8 cellular contexts compared by ENCODE assay signal in the genomic region with DNA sequence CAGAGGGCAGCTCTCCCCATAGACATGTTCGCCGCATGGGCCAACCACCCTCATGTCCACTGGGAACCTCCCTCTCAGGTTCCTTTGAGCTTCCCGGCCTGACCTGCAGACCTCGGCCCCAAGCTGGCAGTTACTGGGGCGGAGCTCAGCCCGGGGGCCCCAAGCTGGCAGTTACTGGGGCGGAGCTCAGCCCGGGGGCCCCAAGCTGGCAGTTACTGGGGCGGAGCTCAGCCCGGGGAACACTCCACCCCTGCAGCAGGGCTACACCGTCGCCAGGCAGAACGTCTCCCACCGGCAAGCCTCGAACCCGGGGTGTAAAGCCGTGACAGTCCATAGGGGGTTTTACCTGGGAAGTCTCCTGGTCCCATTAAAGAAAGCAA. TPM values are rescaled to one million over a fixed set of nuclear protein-coding genes. Genes with fewer than 3 reads are reported as not detected.
DNase-seq lines count a peak whose midpoint lies in the region; ATAC-seq, FAIRE-seq and TF ChIP-seq lines count a peak whose summit lies in the region.
"Not testable (repeated sequence)": the region's sequence is repeated elsewhere in the genome, so short reads cannot be mapped to it uniquely, and the experiment has no call there.

No MANE protein-coding gene starts in this region.

- TF ChIP-seq CTCF in HEK293 (tag by site-specific recombination; IDR thresholded peaks at IDR 0.05); WTC11 (IDR thresholded peaks at IDR 0.05); HepG2 (CRISPR knock-in tag; IDR thresholded peaks at IDR 0.05); osteoblast (IDR thresholded peaks at IDR 0.05; ENCODE audit: extremely low read depth, low read depth, low read length): not testable (repeated sequence)

- not testable (repeated sequence) for ATAC-seq in CD4-positive, CD25-positive, alpha-beta regulatory T cell (ENCODE audit: low read depth in 2 of 2)
- peak; percentile 41 for ATAC-seq in WTC11
- ATAC-seq in HepG2: peak; percentile 45

- CTCF ChIA-PET in HEK293 (lab: Yijun Ruan, JAX): interaction anchor here (0.5 to 1.9 kb wide), 2 partner anchors 56 to 373 kb away, joined by 3 to 11 read pairs; no protein-coding TSS in a partner anchor
- CTCF ChIA-PET in WTC11 (lab: Charles Lee): interaction anchor here (0.9 to 1.9 kb wide), 10 partner anchors 10 to 399 kb away, joined by 3 to 9 read pairs (median 4); a partner anchor contains a TSS
- CTCF ChIA-PET in HepG2 (lab: Yijun Ruan, JAX; ENCODE audit: low intra/inter-chr PET ratio, low total read pairs): not testable (repeated sequence)

- DNase-seq in CD4-positive, CD25-positive, alpha-beta regulatory T cell; WTC11 (ENCODE audit: low spot score); HepG2 (ENCODE audit: low spot score): not testable (repeated sequence)
- DNase-seq in MV-4-11 (lab: John Stamatoyannopoulos, UW) (peak; percentile 44), SIG-M5 treated with dmso at 0.1 percent for 504 hours (lab: John Stamatoyannopoulos, UW; ENCODE audit: unreplicated experiment) (peak; percentile 69), osteoblast (ENCODE audit: insufficient read length, low spot score, missing footprints) (peak; percentile 43)
- peak; percentile 16 for DNase-seq in activated T-helper 2 cell treated with anti-CD3 and anti-CD28 coated beads, Interferon-gamma antibody, Interleukin-2, Interleukin-4, amounts not matched to agents 10 μg/mL and 5 μg/mL and 100 μg/mL, durations not matched to agents 14 hours and 24 hours and 36 hours (ENCODE audit: low spot score)

- H3K27me3 Mint-ChIP-seq in CD4-positive, CD25-positive, alpha-beta regulatory T cell; WTC11 (ENCODE audit: low read depth); activated T-helper 2 cell treated with anti-CD3 and anti-CD28 coated beads, Interferon-gamma antibody, Interleukin-2, Interleukin-4, amounts not matched to agents 10 μg/mL and 5 μg/mL and 100 μg/mL, durations not matched to agents 14 hours and 24 hours and 36 hours (ENCODE audit: low read depth): not testable (repeated sequence)

- 0% methylated on average over 1 of the region's 17 CpGs for WGBS in HepG2 (ENCODE audit: low lambda C conversion rate)

- H3K4me2 ChIP-seq in HepG2 (ENCODE audit: low read depth, low read length): peak overlapping the region; percentile 62
- H3K4me2 ChIP-seq in osteoblast (ENCODE audit: insufficient read depth, low read length): not testable (repeated sequence)

- not testable (repeated sequence) for H3K36me3 ChIP-seq in CD4-positive, CD25-positive, alpha-beta regulatory T cell (ENCODE audit: control insufficient read depth, insufficient read depth, low read length); HEK293 (ENCODE audit: control insufficient read depth in 2 of 2, insufficient read depth in 1 of 2, low read length in 2 of 2); HepG2 (replicated peaks in 1 of 2; ENCODE audit: control insufficient read depth in 1 of 2, insufficient read depth in 2 of 2, low read length in 2 of 2); osteoblast (ENCODE audit: insufficient read depth, low read length)

- not testable (repeated sequence) for H3K27me3 ChIP-seq in CD4-positive, CD25-positive, alpha-beta regulatory T cell (ENCODE audit: control insufficient read depth, insufficient read depth, low read length); HepG2 (ENCODE audit: control insufficient read depth in 1 of 2, insufficient read depth in 2 of 2, low read length in 2 of 2); osteoblast (ENCODE audit: insufficient read depth, low read length)

- POLR2A ChIA-PET in HEK293 (lab: Yijun Ruan, JAX) (interaction anchor here (0.9 to 1.7 kb wide), 2 partner anchors 16 to 18 kb away, joined by 3 to 6 read pairs; a partner anchor contains a TSS), WTC11 (lab: Charles Lee) (interaction anchor here (0.5 to 1.6 kb wide), 5 partner anchors 12 to 31 kb away, joined by 3 to 5 read pairs (median 3); no protein-coding TSS in a partner anchor), HepG2 (lab: Yijun Ruan, JAX) (interaction anchor here (0.6 to 1.6 kb wide), 11 partner anchors 9 to 105 kb away, joined by 3 to 11 read pairs (median 3); a partner anchor contains a TSS)

- H4K20me1 ChIP-seq in HepG2 (ENCODE audit: insufficient read depth, low read length); osteoblast (ENCODE audit: insufficient read depth, low read length): not testable (repeated sequence)

- not testable (repeated sequence) for TF ChIP-seq POLR2A in HepG2 (IDR thresholded peaks at IDR 0.05; ENCODE audit: insufficient read depth in 1 of 2, low read depth in 2 of 2, low read length in 2 of 2)

- not testable (repeated sequence) for H3K79me2 ChIP-seq in HepG2 (ENCODE audit: insufficient read depth, low read length); osteoblast (ENCODE audit: insufficient read depth, low read length)

- in situ Hi-C loops in HepG2 (cut with HindIII; ENCODE audit: extremely low pct_ligation_motif_present, low pct_unique_long_range_greater_than_20kb): not testable (repeated sequence)

- peak overlapping the region in 3 of 4 donors; percentile 7 to 54 (median 36) for H3K4me3 Mint-ChIP-seq in CD4-positive, CD25-positive, alpha-beta regulatory T cell
- H3K4me3 Mint-ChIP-seq in WTC11; activated T-helper 2 cell treated with anti-CD3 and anti-CD28 coated beads, Interferon-gamma antibody, Interleukin-2, Interleukin-4, amounts not matched to agents 10 μg/mL and 5 μg/mL and 100 μg/mL, durations not matched to agents 14 hours and 24 hours and 36 hours (ENCODE audit: low read depth): not testable (repeated sequence)

- peaks cover 0 to 61% (median 26%) of the 10 kb centered on the region in 4 donors for H3K4me1 Mint-ChIP-seq in CD4-positive, CD25-positive, alpha-beta regulatory T cell
- peaks cover 20% of the 10 kb centered on the region for H3K4me1 Mint-ChIP-seq in WTC11
- H3K4me1 Mint-ChIP-seq in activated T-helper 2 cell treated with anti-CD3 and anti-CD28 coated beads, Interferon-gamma antibody, Interleukin-2, Interleukin-4, amounts not matched to agents 10 μg/mL and 5 μg/mL and 100 μg/mL, durations not matched to agents 14 hours and 24 hours and 36 hours (ENCODE audit: low read depth): peaks cover 32% of the 10 kb centered on the region

- peak overlapping the region; percentile 35; the same call in 1 of the 2 replicates for H3K9ac ChIP-seq in HepG2 (ENCODE audit: insufficient read depth, low read depth, low read length)

- H3K36me3 Mint-ChIP-seq in CD4-positive, CD25-positive, alpha-beta regulatory T cell; WTC11; activated T-helper 2 cell treated with anti-CD3 and anti-CD28 coated beads, Interferon-gamma antibody, Interleukin-2, Interleukin-4, amounts not matched to agents 10 μg/mL and 5 μg/mL and 100 μg/mL, durations not matched to agents 14 hours and 24 hours and 36 hours (ENCODE audit: low read depth): not testable (repeated sequence)

- not testable (repeated sequence) for FAIRE-seq in HepG2 (lab: Jason Lieb, UNC)

- TF ChIP-seq EP300 in HepG2 (IDR thresholded peaks at IDR 0.05; ENCODE audit: low read depth in 2 of 2, low read length in 2 of 2): peak; percentile 23 to 49; a peak in 1 of 4 replicates
- TF ChIP-seq EP300 in HepG2 (CRISPR knock-in tag; IDR thresholded peaks at IDR 0.05; ENCODE audit: borderline replicate concordance): not testable (repeated sequence)

- H3K9me3 Mint-ChIP-seq in CD4-positive, CD25-positive, alpha-beta regulatory T cell; WTC11; activated T-helper 2 cell treated with anti-CD3 and anti-CD28 coated beads, Interferon-gamma antibody, Interleukin-2, Interleukin-4, amounts not matched to agents 10 μg/mL and 5 μg/mL and 100 μg/mL, durations not matched to agents 14 hours and 24 hours and 36 hours: not testable (repeated sequence)

- peak overlapping the region; percentile 41 for H3K27ac ChIP-seq in CD4-positive, CD25-positive, alpha-beta regulatory T cell (ENCODE audit: insufficient read depth, low read length, poor library complexity, severe bottlenecking)
- H3K27ac ChIP-seq in HEK293 (ENCODE audit: extremely low read depth, low read depth, low read length); HepG2 (ENCODE audit: extremely low read length, insufficient read depth, low read length); osteoblast (ENCODE audit: low read depth, low read length): not testable (repeated sequence)

- not testable (repeated sequence) for H2AFZ ChIP-seq in HepG2 (ENCODE audit: low read length); osteoblast (ENCODE audit: low read length)

- H3K9me3 ChIP-seq in CD4-positive, CD25-positive, alpha-beta regulatory T cell (ENCODE audit: control insufficient read depth in 2 of 2, low read length in 2 of 2); HEK293 (ENCODE audit: control insufficient read depth, insufficient read depth, low read depth, low read length); HepG2 (ENCODE audit: low read length); osteoblast (ENCODE audit: low read depth, low read length): not testable (repeated sequence)

- TF ChIP-seq RAD21 in HepG2 (CRISPR knock-in tag; IDR thresholded peaks at IDR 0.05): not testable (repeated sequence)

- not testable (repeated sequence) for BruUV-seq in HepG2 (replicated peaks; lab: Mats Ljungman, UMichigan)

- peak overlapping the region in 2 of 3 donors; percentile 73 to 83 for H3K27ac Mint-ChIP-seq in CD4-positive, CD25-positive, alpha-beta regulatory T cell
- not testable (repeated sequence) for H3K27ac Mint-ChIP-seq in WTC11; activated T-helper 2 cell treated with anti-CD3 and anti-CD28 coated beads, Interferon-gamma antibody, Interleukin-2, Interleukin-4, amounts not matched to agents 10 μg/mL and 5 μg/mL and 100 μg/mL, durations not matched to agents 14 hours and 24 hours and 36 hours

- peaks cover 57% of the 10 kb centered on the region for H3K4me1 ChIP-seq in CD4-positive, CD25-positive, alpha-beta regulatory T cell (ENCODE audit: control insufficient read depth, insufficient read depth, low read length, poor library complexity, severe bottlenecking)
- not testable (repeated sequence) for H3K4me1 ChIP-seq in HEK293 (ENCODE audit: control insufficient read depth, insufficient read depth, low read length)
- H3K4me1 ChIP-seq in HepG2 (ENCODE audit: insufficient read depth, low read length) (peaks cover 78% of the 10 kb centered on the region), osteoblast (ENCODE audit: insufficient read depth, low read length) (peaks cover 21% of the 10 kb centered on the region)

- intact Hi-C loops in activated T-helper 2 cell treated with anti-CD3 and anti-CD28 coated beads, Interferon-gamma antibody, Interleukin-2, Interleukin-4, amounts not matched to agents 10 μg/mL and 5 μg/mL and 100 μg/mL, durations not matched to agents 14 hours and 24 hours and 36 hours (cut with micrococcal nuclease); HepG2 (cut with micrococcal nuclease; ENCODE audit: unreplicated experiment): not testable (repeated sequence)

- not testable (repeated sequence) for H3K4me3 ChIP-seq in CD4-positive, CD25-positive, alpha-beta regulatory T cell (ENCODE audit: low read depth, low read length); HEK293 (ENCODE audit: low read depth, low read length); osteoblast (ENCODE audit: insufficient read depth, low read length)
- peak overlapping the region in 1 of 3 experiments; percentile 52; a peak in 1 of 6 replicates for H3K4me3 ChIP-seq in HepG2 (replicated peaks in 1 of 3; ENCODE audit: insufficient read depth in 1 of 3, low read depth in 2 of 3, low read length in 3 of 3)

RNA-seq across cellular contexts. Expression of a gene that starts 8.6 kb away (rescaled TPM):
- total RNA-seq in CD4-positive, CD25-positive, alpha-beta regulatory T cell: 337 TPM
- polyA plus RNA-seq in CD4-positive, CD25-positive, alpha-beta regulatory T cell: 10 to 100 TPM; 18.1 to 23.6 (median 19.9) TPM
- total RNA-seq in WTC11 (2021) (68.3 to 75.1 TPM (median 71.3 TPM) in 3 replicates), HepG2 (2016; rRNA removed; fragmentation: Illumina TruSeq; extraction: Trizol) (32.5 and 85.0 TPM in 2 replicates), osteoblast (187 and 207 TPM in 2 replicates)
- total RNA-seq in activated T-helper 2 cell treated with anti-CD3 and anti-CD28 coated beads, Interferon-gamma antibody, Interleukin-2, Interleukin-4, amounts not matched to agents 10 μg/mL and 5 μg/mL and 100 μg/mL, durations not matched to agents 14 hours and 24 hours and 36 hours: 240 and 255 TPM in 2 replicates
- total RNA-seq in HepG2 (2016; cell fraction: cytosol; rRNA removed; fragmentation: Illumina TruSeq; extraction: Trizol; ENCODE audit: low read depth): 42.1 and 42.4 TPM in 2 replicates
- 27.7 and 89.8 TPM in 2 replicates for total RNA-seq in HepG2 (2016; cell fraction: insoluble cytoplasmic fraction; rRNA removed; fragmentation: Illumina TruSeq; extraction: Trizol)
- total RNA-seq in HepG2 (2016; cell fraction: membrane; rRNA removed; fragmentation: Illumina TruSeq; extraction: Trizol): 37.0 TPM in 2 replicates
- total RNA-seq in HepG2 (2016; cell fraction: nucleus; rRNA removed; fragmentation: Illumina TruSeq; extraction: Trizol): 117 and 146 TPM in 2 replicates
- polyA plus RNA-seq in HepG2 (2011; rRNA removed): 67.9 and 93.5 TPM in 2 replicates
- polyA plus RNA-seq in HepG2 (2011; cell fraction: cytosol; rRNA removed): 42.8 and 69.2 TPM in 2 replicates
- 643 and 860 TPM in 2 replicates for polyA plus RNA-seq in HepG2 (2011; cell fraction: nucleus; rRNA removed)
- polyA plus RNA-seq in HepG2 (2012): 52.4 and 78.3 TPM in 2 replicates
- 12.7 and 13.6 TPM in 2 replicates for polyA plus RNA-seq in HepG2 (2016; cell fraction: cytosol; fragmentation: Illumina TruSeq; extraction: Trizol; ENCODE audit: low read depth)
- 33.4 and 36.7 TPM in 2 replicates for polyA plus RNA-seq in HepG2 (2016; cell fraction: insoluble cytoplasmic fraction; fragmentation: Illumina TruSeq; extraction: Trizol; ENCODE audit: low read depth)
- 20.6 and 22.7 TPM in 2 replicates for polyA plus RNA-seq in HepG2 (2016; cell fraction: membrane; fragmentation: Illumina TruSeq; extraction: Trizol; ENCODE audit: low read depth)
- polyA plus RNA-seq in HepG2 (2016; cell fraction: nucleus; fragmentation: Illumina TruSeq; extraction: Trizol; ENCODE audit: insufficient read depth, low read depth): 296 and 336 TPM in 2 replicates
- 101 and 184 TPM in 2 replicates for polyA minus RNA-seq in HepG2 (2011; rRNA and poly(A)+ RNA removed; ENCODE audit: low replicate concordance)
- polyA minus RNA-seq in HepG2 (2011; cell fraction: cytosol; rRNA and poly(A)+ RNA removed): 44.8 and 52.9 TPM in 2 replicates
- polyA minus RNA-seq in HepG2 (2011; cell fraction: nucleus; rRNA and poly(A)+ RNA removed): 89.5 and 109 TPM in 2 replicates

RNA-seq across cellular contexts. Expression of a gene that starts 10.0 kb away (rescaled TPM):
- total RNA-seq in CD4-positive, CD25-positive, alpha-beta regulatory T cell: 4.8 TPM
- polyA plus RNA-seq in CD4-positive, CD25-positive, alpha-beta regulatory T cell: 1 to 10 TPM in 2 of 4 donors, under 1 TPM in 2; 0.60 to 1.4 (median 1.2) TPM
- 142 to 154 TPM (median 149 TPM) in 3 replicates for total RNA-seq in WTC11 (2021)
- total RNA-seq in activated T-helper 2 cell treated with anti-CD3 and anti-CD28 coated beads, Interferon-gamma antibody, Interleukin-2, Interleukin-4, amounts not matched to agents 10 μg/mL and 5 μg/mL and 100 μg/mL, durations not matched to agents 14 hours and 24 hours and 36 hours: 79.9 and 90.9 TPM in 2 replicates
- 16.5 and 23.1 TPM in 2 replicates for total RNA-seq in HepG2 (2016; rRNA removed; fragmentation: Illumina TruSeq; extraction: Trizol)
- 14.3 and 18.2 TPM in 2 replicates for total RNA-seq in HepG2 (2016; cell fraction: cytosol; rRNA removed; fragmentation: Illumina TruSeq; extraction: Trizol; ENCODE audit: low read depth)
- 15.0 and 21.7 TPM in 2 replicates for total RNA-seq in HepG2 (2016; cell fraction: insoluble cytoplasmic fraction; rRNA removed; fragmentation: Illumina TruSeq; extraction: Trizol)
- total RNA-seq in HepG2 (2016; cell fraction: membrane; rRNA removed; fragmentation: Illumina TruSeq; extraction: Trizol): 30.9 and 31.0 TPM in 2 replicates
- total RNA-seq in HepG2 (2016; cell fraction: nucleus; rRNA removed; fragmentation: Illumina TruSeq; extraction: Trizol): 12.6 and 18.8 TPM in 2 replicates
- 17.9 and 23.8 TPM in 2 replicates for polyA plus RNA-seq in HepG2 (2011; rRNA removed)
- 15.0 and 37.3 TPM in 2 replicates for polyA plus RNA-seq in HepG2 (2011; cell fraction: cytosol; rRNA removed)
- 29.6 and 46.8 TPM in 2 replicates for polyA plus RNA-seq in HepG2 (2011; cell fraction: nucleus; rRNA removed)
- polyA plus RNA-seq in HepG2 (2012): 13.5 and 17.6 TPM in 2 replicates
- polyA plus RNA-seq in HepG2 (2016; cell fraction: cytosol; fragmentation: Illumina TruSeq; extraction: Trizol; ENCODE audit: low read depth): 18.5 and 24.2 TPM in 2 replicates
- polyA plus RNA-seq in HepG2 (2016; cell fraction: insoluble cytoplasmic fraction; fragmentation: Illumina TruSeq; extraction: Trizol; ENCODE audit: low read depth): 22.4 and 29.0 TPM in 2 replicates
- polyA plus RNA-seq in HepG2 (2016; cell fraction: membrane; fragmentation: Illumina TruSeq; extraction: Trizol; ENCODE audit: low read depth): 25.4 and 37.1 TPM in 2 replicates
- polyA plus RNA-seq in HepG2 (2016; cell fraction: nucleus; fragmentation: Illumina TruSeq; extraction: Trizol; ENCODE audit: insufficient read depth, low read depth): 34.6 and 39.8 TPM in 2 replicates
- 25.0 and 71.0 TPM in 2 replicates for polyA minus RNA-seq in HepG2 (2011; rRNA and poly(A)+ RNA removed; ENCODE audit: low replicate concordance)
- polyA minus RNA-seq in HepG2 (2011; cell fraction: cytosol; rRNA and poly(A)+ RNA removed): 28.6 and 52.8 TPM in 2 replicates
- 6.7 and 8.8 TPM in 2 replicates for polyA minus RNA-seq in HepG2 (2011; cell fraction: nucleus; rRNA and poly(A)+ RNA removed)
- total RNA-seq in osteoblast: 2.9 TPM in 2 replicates

RNA-seq across cellular contexts. Expression of a gene that starts 18.1 kb away (rescaled TPM):
- 145 TPM for total RNA-seq in CD4-positive, CD25-positive, alpha-beta regulatory T cell
- polyA plus RNA-seq in CD4-positive, CD25-positive, alpha-beta regulatory T cell: 100 to 1,000 TPM; 370 to 489 (median 443) TPM
- total RNA-seq in WTC11 (2021) (272 to 288 TPM (median 282 TPM) in 3 replicates), HepG2 (2016; rRNA removed; fragmentation: Illumina TruSeq; extraction: Trizol) (242 and 274 TPM in 2 replicates), osteoblast (41.8 and 53.6 TPM in 2 replicates)
- 294 and 300 TPM in 2 replicates for total RNA-seq in activated T-helper 2 cell treated with anti-CD3 and anti-CD28 coated beads, Interferon-gamma antibody, Interleukin-2, Interleukin-4, amounts not matched to agents 10 μg/mL and 5 μg/mL and 100 μg/mL, durations not matched to agents 14 hours and 24 hours and 36 hours
- total RNA-seq in HepG2 (2016; cell fraction: cytosol; rRNA removed; fragmentation: Illumina TruSeq; extraction: Trizol; ENCODE audit: low read depth): 163 and 167 TPM in 2 replicates
- 238 and 275 TPM in 2 replicates for total RNA-seq in HepG2 (2016; cell fraction: insoluble cytoplasmic fraction; rRNA removed; fragmentation: Illumina TruSeq; extraction: Trizol)
- 188 and 208 TPM in 2 replicates for total RNA-seq in HepG2 (2016; cell fraction: membrane; rRNA removed; fragmentation: Illumina TruSeq; extraction: Trizol)
- 99.7 and 110 TPM in 2 replicates for total RNA-seq in HepG2 (2016; cell fraction: nucleus; rRNA removed; fragmentation: Illumina TruSeq; extraction: Trizol)
- polyA plus RNA-seq in HepG2 (2011; rRNA removed): 155 and 210 TPM in 2 replicates
- 94.2 and 153 TPM in 2 replicates for polyA plus RNA-seq in HepG2 (2011; cell fraction: cytosol; rRNA removed)
- 101 and 126 TPM in 2 replicates for polyA plus RNA-seq in HepG2 (2011; cell fraction: nucleus; rRNA removed)
- polyA plus RNA-seq in HepG2 (2012): 136 and 175 TPM in 2 replicates
- polyA plus RNA-seq in HepG2 (2016; cell fraction: cytosol; fragmentation: Illumina TruSeq; extraction: Trizol; ENCODE audit: low read depth): 172 and 184 TPM in 2 replicates
- 339 and 349 TPM in 2 replicates for polyA plus RNA-seq in HepG2 (2016; cell fraction: insoluble cytoplasmic fraction; fragmentation: Illumina TruSeq; extraction: Trizol; ENCODE audit: low read depth)
- polyA plus RNA-seq in HepG2 (2016; cell fraction: membrane; fragmentation: Illumina TruSeq; extraction: Trizol; ENCODE audit: low read depth): 196 and 203 TPM in 2 replicates
- 192 and 201 TPM in 2 replicates for polyA plus RNA-seq in HepG2 (2016; cell fraction: nucleus; fragmentation: Illumina TruSeq; extraction: Trizol; ENCODE audit: insufficient read depth, low read depth)
- polyA minus RNA-seq in HepG2 (2011; rRNA and poly(A)+ RNA removed; ENCODE audit: low replicate concordance): 83.2 and 86.7 TPM in 2 replicates
- polyA minus RNA-seq in HepG2 (2011; cell fraction: cytosol; rRNA and poly(A)+ RNA removed): 75.3 and 84.8 TPM in 2 replicates
- polyA minus RNA-seq in HepG2 (2011; cell fraction: nucleus; rRNA and poly(A)+ RNA removed): 35.7 and 49.8 TPM in 2 replicates
